Comparison of ENCODE assay signal across 12 cellular contexts in the genomic region with DNA sequence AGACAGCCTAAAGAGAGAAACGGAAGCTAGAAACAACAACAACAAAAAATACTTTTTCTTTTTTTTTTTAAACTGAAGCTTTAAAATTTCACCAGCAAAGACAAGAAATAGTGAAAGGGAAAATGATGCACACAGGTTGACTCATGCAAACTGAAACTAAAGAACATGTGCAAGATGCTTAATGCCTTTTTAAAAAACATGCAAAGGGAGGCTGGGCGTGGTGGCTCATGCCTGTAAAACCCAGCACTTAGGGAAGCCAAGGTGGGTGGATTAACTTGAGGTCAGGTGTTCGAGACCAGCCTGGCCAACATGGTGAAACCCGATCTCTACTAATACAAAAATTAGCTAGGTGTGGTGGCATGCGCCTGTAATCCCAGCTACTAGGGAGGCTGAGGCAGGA. TPM values are rescaled to one million over a fixed set of nuclear protein-coding genes. Genes with fewer than 3 reads are reported as not detected.
A peak's percentile ranks its signal among the peaks of the same experiment; 100 is the strongest.
DNase-seq lines count a peak whose midpoint lies in the region; ATAC-seq and TF ChIP-seq lines count a peak whose summit lies in the region.
"Had no signal": no experiment of that assay in that cellular context is flagged by ENCODE, and none has a peak within 500 bp of the region (broad histone marks: within the 10 kb centered on the region; RNA-seq: fewer than 3 reads in every experiment).

No MANE protein-coding gene starts in this region.

- no peaks in the 10 kb centered on the region for H3K4me1 ChIP-seq in uterus

- no peak for TF ChIP-seq CTCF in uterus (IDR thresholded peaks at IDR 0.05)

- no peak overlapping the region for H3K27ac ChIP-seq in uterus
- H3K27ac ChIP-seq: brain microvascular endothelial cell, SK-N-MC had no signal

- intact Hi-C loops in uterus (cut with DNase I; ENCODE audit: low total_unique reads), result no loop called here

- peak; percentile 64 for ATAC-seq in GM18870 (IDR thresholded peaks at IDR 0.05; ENCODE audit: unreplicated experiment)
- ATAC-seq in GM21786 (IDR thresholded peaks at IDR 0.05; ENCODE audit: unreplicated experiment), result no peak

- H3K9me3 ChIP-seq in uterus, result no peaks in the 10 kb centered on the region

- H3K4me3 ChIP-seq in uterus, result no peak overlapping the region
- H3K4me3 ChIP-seq: SK-N-MC had no signal

- H3K27me3 ChIP-seq in uterus, result no peaks in the 10 kb centered on the region
- H3K27me3 ChIP-seq: brain microvascular endothelial cell had no signal

- DNase-seq in HT1080 (ENCODE audit: low read depth) (peak; percentile 22), NCI-H2171 (lab: John Stamatoyannopoulos, UW) (no peak), uterus (no peak), NCI-H226 (no peak)
- DNase-seq in activated naive CD4-positive, alpha-beta T cell (lab: John Stamatoyannopoulos, UW), result peak in 3 of 4 experiments; percentile 4 to 14 (median 12)
- peak; percentile 26 to 37 for DNase-seq in stimulated activated CD4-positive, alpha-beta T cell treated with anti-CD3 and anti-CD28 coated beads, Interleukin-1b, Interleukin-23, amount 100 ng/mL, for 4 hours (ENCODE audit: low read depth in 2 of 2)
- DNase-seq: brain microvascular endothelial cell, NCI-H1930, nephron progenitor cell had no signal

- peaks cover 0 to 2% of the 10 kb centered on the region in 2 donors for H3K36me3 ChIP-seq in uterus
- H3K36me3 ChIP-seq: brain microvascular endothelial cell had no signal

- no peak for TF ChIP-seq POLR2A in uterus (IDR thresholded peaks at IDR 0.05)

RNA-seq across cellular contexts. Expression of a gene that starts 15.1 kb away (rescaled TPM):
- 0.90 and 1.3 TPM in 2 replicates for total RNA-seq in HT1080 (2014; rRNA removed; shearing (Covaris generic))
- 0.37 and 1.5 TPM in 2 replicates for polyA plus RNA-seq in HT1080 (2015; cell fraction: cytosol; rRNA removed)
- 0.70 and 2.0 TPM in 2 replicates for polyA plus RNA-seq in HT1080 (2015; cell fraction: nucleus; rRNA removed)
- 1 to 10 TPM; 3.5 to 9.5 (median 5.1) TPM for total RNA-seq in uterus

RNA-seq across cellular contexts. Expression of a gene that starts 56.7 kb away (rescaled TPM):
- 8.2 and 10.3 TPM in 2 replicates for total RNA-seq in HT1080 (2014; rRNA removed; shearing (Covaris generic))
- 9.6 and 13.4 TPM in 2 replicates for polyA plus RNA-seq in HT1080 (2015; cell fraction: cytosol; rRNA removed)
- 13.4 and 15.8 TPM in 2 replicates for polyA plus RNA-seq in HT1080 (2015; cell fraction: nucleus; rRNA removed)
- total RNA-seq in uterus, result 10 to 100 TPM in 3 of 4 donors, 1 to 10 TPM in 1; 2.6 to 25.4 (median 14.8) TPM

Comparison
In these comparisons a context has a peak if more than half of its experiments do, and no peak if none do; other contexts are left out.
1. DNase-seq: peak in HT1080 (single experiment), activated naive CD4-positive, alpha-beta T cell (3 of 4) and stimulated activated CD4-positive, alpha-beta T cell treated with anti-CD3 and anti-CD28 coated beads, Interleukin-1b, Interleukin-23, amount 100 ng/mL, for 4 hours (2 of 2); none in NCI-H2171 (single experiment), uterus (0 of 2) and NCI-H226 (single experiment).